ENCODE assay signal across 25 cellular contexts in genomic region chr2:42503291-42503690, GRCh38. TPM values are rescaled to one million over a fixed set of nuclear protein-coding genes. Genes with fewer than 3 reads are reported as not detected.
DNase-seq lines count a peak whose midpoint lies in the region; ATAC-seq, FAIRE-seq and TF ChIP-seq lines count a peak whose summit lies in the region.
"Had no signal": no experiment of that assay in that cellular context is flagged by ENCODE, and none has a peak within 500 bp of the region (broad histone marks: within the 10 kb centered on the region; RNA-seq: fewer than 3 reads in every experiment).

No MANE protein-coding gene starts in this region.

- TSS peak; percentile 30 for BruUV-seq in HepG2 (replicated peaks; lab: Mats Ljungman, UMichigan)

- CTCF ChIA-PET in HepG2 (lab: Yijun Ruan, JAX; ENCODE audit: low intra/inter-chr PET ratio, low total read pairs), result no interaction called here

- ATAC-seq in HepG2 (no peak), right lobe of liver (no peak)
- ATAC-seq in stimulated activated naive B cell treated with anti-CD40 and anti-IgM and Interleukin-4, amounts not matched to agents 10 μg/mL and 1 μg/mL and 100 μg/mL, for 72 hours (replicated peaks), result no peak

- TF ChIP-seq EP300 in HepG2 (IDR thresholded peaks at IDR 0.05; ENCODE audit: low read depth in 2 of 2, low read length in 2 of 2) (no peak), HepG2 (CRISPR knock-in tag; IDR thresholded peaks at IDR 0.05; ENCODE audit: borderline replicate concordance) (no peak)

- FAIRE-seq in HepG2 (lab: Jason Lieb, UNC), result no peak
- FAIRE-seq: GM12891 had no signal

- no peak overlapping the region for H3K4me3 Mint-ChIP-seq in stimulated activated naive B cell treated with anti-CD40 and anti-IgM and Interleukin-4, amounts not matched to agents 10 μg/mL and 1 μg/mL and 100 μg/mL, for 72 hours
- H3K4me3 Mint-ChIP-seq: CD4-positive, alpha-beta T cell had no signal

- H3K4me3 ChIP-seq in HepG2 (replicated peaks in 1 of 3; ENCODE audit: insufficient read depth in 1 of 3, low read depth in 2 of 3, low read length in 3 of 3) (no peak overlapping the region), right lobe of liver (no peak overlapping the region)
- H3K4me3 ChIP-seq: PC-9 had no signal

- no peaks in the 10 kb centered on the region for H4K20me1 ChIP-seq in HepG2 (ENCODE audit: insufficient read depth, low read length)

- no peak overlapping the region for H3K27ac Mint-ChIP-seq in stimulated activated naive B cell treated with anti-CD40 and anti-IgM and Interleukin-4, amounts not matched to agents 10 μg/mL and 1 μg/mL and 100 μg/mL, for 72 hours
- H3K27ac Mint-ChIP-seq: CD4-positive, alpha-beta T cell had no signal

- no peak overlapping the region for H2AFZ ChIP-seq in HepG2 (ENCODE audit: low read length)
- H2AFZ ChIP-seq: PC-9 had no signal

- TF ChIP-seq CTCF in HepG2 (CRISPR knock-in tag; IDR thresholded peaks at IDR 0.05) (no peak), right lobe of liver (IDR thresholded peaks at IDR 0.05) (no peak)

- DNase-seq in HepG2 (ENCODE audit: low spot score) (no peak), right lobe of liver (no peak), amniotic epithelial cell (ENCODE audit: low read depth) (peak; percentile 34), kidney tubule cell (ENCODE audit: low spot score) (peak; percentile 45), germinal center (ENCODE audit: low spot score) (no peak), GM19240 (ENCODE audit: insufficient read length, low spot score) (no peak)
- DNase-seq in stimulated activated naive B cell treated with anti-CD40 and anti-IgM and Interleukin-4, amounts not matched to agents 10 μg/mL and 1 μg/mL and 100 μg/mL, for 72 hours, result no peak
- DNase-seq: CD4-positive, alpha-beta T cell; COR-L47; DMS 273 treated with DMSO at 0.1 percent for 48 hours; DMS79 treated with DMSO at 0.1 percent for 48 hours; GOT3; HCEC 1CT; KBM-7; NCI-H1092 treated with DMSO at 0.1 percent for 48 hours; NCI-H1436 treated with DMSO at 0.1 percent for 48 hours; NCI-H2029; NCI-H2227 treated with DMSO at 0.1 percent for 48 hours; NCI-H510A treated with DMSO at 0.1 percent for 48 hours; NCI-H748 treated with DMSO at 0.1 percent for 48 hours; PC-9; SIG-M5 had no signal

- H3K9me3 ChIP-seq in HepG2 (ENCODE audit: low read length) (no peaks in the 10 kb centered on the region), right lobe of liver (no peaks in the 10 kb centered on the region)

- H3K9me3 Mint-ChIP-seq in stimulated activated naive B cell treated with anti-CD40 and anti-IgM and Interleukin-4, amounts not matched to agents 10 μg/mL and 1 μg/mL and 100 μg/mL, for 72 hours, result peaks cover 0 to 2% of the 10 kb centered on the region in 2 donors
- H3K9me3 Mint-ChIP-seq: CD4-positive, alpha-beta T cell had no signal

- no peak overlapping the region for H3K9ac ChIP-seq in HepG2 (ENCODE audit: insufficient read depth, low read depth, low read length)

- H3K27me3 ChIP-seq in HepG2 (ENCODE audit: control insufficient read depth in 1 of 2, insufficient read depth in 2 of 2, low read length in 2 of 2) (no peaks in the 10 kb centered on the region), right lobe of liver (no peaks in the 10 kb centered on the region)

- H3K4me1 ChIP-seq in HepG2 (ENCODE audit: insufficient read depth, low read length), result peaks cover 51% of the 10 kb centered on the region
- H3K4me1 ChIP-seq in right lobe of liver, result no peaks in the 10 kb centered on the region

- 98% methylated on average over 2 of the region's 2 CpGs for WGBS in HepG2 (ENCODE audit: low lambda C conversion rate)
- 55% methylated on average over 2 of the region's 2 CpGs for WGBS in right lobe of liver (ENCODE audit: insufficient coverage, low coverage, low lambda C conversion rate, missing lambda C conversion rate)

- no peaks in the 10 kb centered on the region for H3K79me2 ChIP-seq in HepG2 (ENCODE audit: insufficient read depth, low read length)

- H3K27ac ChIP-seq in HepG2 (ENCODE audit: extremely low read length, insufficient read depth, low read length) (peak overlapping the region; percentile 82), right lobe of liver (no peak overlapping the region)
- H3K27ac ChIP-seq: HL-60, PC-9 had no signal

- TF ChIP-seq POLR2A in HepG2 (IDR thresholded peaks at IDR 0.05; ENCODE audit: insufficient read depth in 1 of 2, low read depth in 2 of 2, low read length in 2 of 2) (no peak), right lobe of liver (IDR thresholded peaks at IDR 0.05) (no peak)

- no peaks in the 10 kb centered on the region for H3K36me3 Mint-ChIP-seq in stimulated activated naive B cell treated with anti-CD40 and anti-IgM and Interleukin-4, amounts not matched to agents 10 μg/mL and 1 μg/mL and 100 μg/mL, for 72 hours

- intact Hi-C loops in HepG2 (cut with micrococcal nuclease; ENCODE audit: unreplicated experiment), result loop anchor here (5.0 kb wide), 1 partner anchor 1209 kb away; no protein-coding TSS in a partner anchor
- intact Hi-C loops in right lobe of liver (cut with DNase I), result no loop called here

- no peaks in the 10 kb centered on the region for H3K4me1 Mint-ChIP-seq in stimulated activated naive B cell treated with anti-CD40 and anti-IgM and Interleukin-4, amounts not matched to agents 10 μg/mL and 1 μg/mL and 100 μg/mL, for 72 hours

- peaks cover 8 to 12% of the 10 kb centered on the region in 2 donors for H3K27me3 Mint-ChIP-seq in stimulated activated naive B cell treated with anti-CD40 and anti-IgM and Interleukin-4, amounts not matched to agents 10 μg/mL and 1 μg/mL and 100 μg/mL, for 72 hours
- H3K27me3 Mint-ChIP-seq: CD4-positive, alpha-beta T cell had no signal

- in situ Hi-C loops in HepG2 (cut with HindIII; ENCODE audit: extremely low pct_ligation_motif_present, low pct_unique_long_range_greater_than_20kb), result no loop called here

- no peak overlapping the region for H3K4me2 ChIP-seq in HepG2 (ENCODE audit: low read depth, low read length)
- H3K4me2 ChIP-seq: PC-9 had no signal

- POLR2A ChIA-PET in HepG2 (lab: Yijun Ruan, JAX), result interaction anchor here (1.8 kb wide), 1 partner anchor 64 kb away, joined by 5 read pairs; no protein-coding TSS in a partner anchor

- no peak for TF ChIP-seq RAD21 in HepG2 (CRISPR knock-in tag; IDR thresholded peaks at IDR 0.05)

- H3K36me3 ChIP-seq in HepG2 (replicated peaks in 1 of 2; ENCODE audit: control insufficient read depth in 1 of 2, insufficient read depth in 2 of 2, low read length in 2 of 2) (no peaks in the 10 kb centered on the region), right lobe of liver (no peaks in the 10 kb centered on the region)

TF ChIP-seq in HepG2, 621 proteins besides CTCF, POLR2A, EP300 and RAD21:
- TF ChIP-seq BRCA1 (CRISPR knock-in tag; IDR thresholded peaks at IDR 0.05), result no peak
- 0 out of 2 replicates have a peak, but pooled peaks have one; percentile 44 for TF ChIP-seq ZNF136 (CRISPR knock-in tag; IDR thresholded peaks at IDR 0.05; ENCODE audit: low read depth)

RNA-seq across cellular contexts. Expression of gene KCNG3, which starts 9.5 kb away (rescaled TPM):
- 4.8 and 5.2 TPM in 2 replicates for total RNA-seq in HepG2 (2016; rRNA removed; fragmentation: Illumina TruSeq; extraction: Trizol)
- total RNA-seq in HepG2 (2016; cell fraction: cytosol; rRNA removed; fragmentation: Illumina TruSeq; extraction: Trizol; ENCODE audit: low read depth), result 0.44 and 0.71 TPM in 2 replicates
- 4.2 and 5.9 TPM in 2 replicates for total RNA-seq in HepG2 (2016; cell fraction: insoluble cytoplasmic fraction; rRNA removed; fragmentation: Illumina TruSeq; extraction: Trizol)
- total RNA-seq in HepG2 (2016; cell fraction: membrane; rRNA removed; fragmentation: Illumina TruSeq; extraction: Trizol), result 2.2 and 2.3 TPM in 2 replicates
- 11.7 and 11.8 TPM in 2 replicates for total RNA-seq in HepG2 (2016; cell fraction: nucleus; rRNA removed; fragmentation: Illumina TruSeq; extraction: Trizol)
- polyA plus RNA-seq in HepG2 (2011; rRNA removed), result 2.7 and 2.8 TPM in 2 replicates
- polyA plus RNA-seq in HepG2 (2011; cell fraction: cytosol; rRNA removed), result 1.7 and 2.1 TPM in 2 replicates
- polyA plus RNA-seq in HepG2 (2011; cell fraction: nucleus; rRNA removed), result 4.4 and 4.7 TPM in 2 replicates
- 1.6 and 2.1 TPM in 2 replicates for polyA plus RNA-seq in HepG2 (2012)
- polyA plus RNA-seq in HepG2 (2016; cell fraction: cytosol; fragmentation: Illumina TruSeq; extraction: Trizol; ENCODE audit: low read depth), result 0.23 and 0.29 TPM in 2 replicates
- 2.7 and 3.2 TPM in 2 replicates for polyA plus RNA-seq in HepG2 (2016; cell fraction: insoluble cytoplasmic fraction; fragmentation: Illumina TruSeq; extraction: Trizol; ENCODE audit: low read depth)
- 0.87 and 1.0 TPM in 2 replicates for polyA plus RNA-seq in HepG2 (2016; cell fraction: membrane; fragmentation: Illumina TruSeq; extraction: Trizol; ENCODE audit: low read depth)
- polyA plus RNA-seq in HepG2 (2016; cell fraction: nucleus; fragmentation: Illumina TruSeq; extraction: Trizol; ENCODE audit: insufficient read depth, low read depth), result 3.4 and 4.0 TPM in 2 replicates
- polyA minus RNA-seq in HepG2 (2011; rRNA and poly(A)+ RNA removed; ENCODE audit: low replicate concordance), result 0.07 and 12.2 TPM in 2 replicates
- polyA minus RNA-seq in HepG2 (2011; cell fraction: cytosol; rRNA and poly(A)+ RNA removed), result 7.5 and 7.8 TPM in 2 replicates
- polyA minus RNA-seq in HepG2 (2011; cell fraction: nucleus; rRNA and poly(A)+ RNA removed), result 22.9 and 23.8 TPM in 2 replicates
- total RNA-seq in right lobe of liver, result under 1 TPM in 1 of 6 experiments, not detected in 5; 0.06 TPM
- polyA plus RNA-seq: BJ had no signal

Comparison
In these comparisons a context has a peak if more than half of its experiments do, and no peak if none do; other contexts are left out.
1. DNase-seq: peak in amniotic epithelial cell (single experiment) and kidney tubule cell (single experiment); none in HepG2 (single experiment), right lobe of liver (0 of 3), stimulated activated naive B cell treated with anti-CD40 and anti-IgM and Interleukin-4, amounts not matched to agents 10 μg/mL and 1 μg/mL and 100 μg/mL, for 72 hours (single experiment), germinal center (single experiment) and GM19240 (single experiment).